ENCODE assay signal across 24 cellular contexts in genomic region chr6:34071111-34071883, GRCh38.
"Had no signal": no experiment of that assay in that cellular context is flagged by ENCODE, and none has a peak within 500 bp of the region (broad histone marks: within the 10 kb centered on the region; RNA-seq: fewer than 3 reads in every experiment).

No MANE protein-coding gene starts in this region.

- FAIRE-seq: frontal cortex, TTC549 had no signal

- H3K27ac ChIP-seq: ascending aorta, brain microvascular endothelial cell, coronary artery had no signal

- DNase-seq: activated B cell treated with CpG ODN at 0.5 μM for 24 hours; activated CD4-positive, alpha-beta memory T cell treated with anti-CD3 and anti-CD28 coated beads, Interleukin-2, amount 10 ng/mL, durations not matched to agents 7 days and 5 days; activated CD4-positive, alpha-beta T cell treated with anti-CD3 and anti-CD28 coated beads, Interleukin-2, amount 10 ng/mL, durations not matched to agents 7 days and 5 days; activated CD4-positive, alpha-beta T cell treated with anti-CD3 and anti-CD28 coated beads, Interleukin-2, amount 50 U/mL, for 4 hours; activated CD8-positive, alpha-beta memory T cell treated with anti-CD3 and anti-CD28 coated beads, Interleukin-2, amount 50 U/mL, for 48 hours; activated gamma-delta T cell; activated naive CD4-positive, alpha-beta T cell; activated naive CD8-positive, alpha-beta T cell treated with anti-CD3 and anti-CD28 coated beads, Interleukin-2, amount 10 ng/mL, durations not matched to agents 7 days and 5 days; activated T-cell treated with anti-CD3 and anti-CD28 coated beads for 4 hours; activated T-cell treated with anti-CD3 and anti-CD28 coated beads, Interleukin-2, amount 50 U/mL, for 24 hours; activated T-cell treated with anti-CD3 and anti-CD28 coated beads, Interleukin-2, amount 50 U/mL, for 72 hours; brain microvascular endothelial cell; dorsolateral prefrontal cortex; effector memory CD4-positive, alpha-beta T cell; endodermal cell; foreskin fibroblast; head of caudate nucleus had no signal

- H3K27me3 ChIP-seq: ascending aorta had no signal

- H3K4me1 ChIP-seq: ascending aorta had no signal

- H3K4me3 ChIP-seq: ascending aorta, coronary artery, dorsolateral prefrontal cortex had no signal

- ATAC-seq: activated CD4-positive, CD25-positive, alpha-beta regulatory T cell treated with anti-CD3 and anti-CD28 coated beads, Interleukin-2, amount 50 U/mL, for 24 hours; esophagus mucosa had no signal

- H3K36me3 ChIP-seq: ascending aorta, brain microvascular endothelial cell, WERI-Rb-1 had no signal

- H3K9me3 ChIP-seq: ascending aorta had no signal
